In the genomic region with DNA sequence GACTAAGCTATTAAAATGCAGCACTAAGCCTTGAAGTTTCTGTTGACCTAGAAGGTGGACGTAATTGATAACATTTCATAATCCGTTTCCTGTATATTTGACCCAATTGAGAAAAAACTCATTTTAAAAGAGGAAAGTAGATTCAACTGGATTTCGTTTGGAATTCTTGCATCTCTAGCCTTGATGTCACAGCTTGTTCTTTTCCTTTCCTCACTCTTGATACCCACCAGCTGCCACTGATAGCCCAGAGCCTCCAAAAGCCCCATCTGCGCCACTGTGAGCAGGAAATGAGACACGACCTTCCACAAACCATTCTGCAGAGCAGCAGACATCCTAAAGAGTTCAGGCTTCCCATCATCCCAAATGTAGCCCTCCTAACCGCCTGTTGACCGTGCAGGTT, we compare ENCODE assay signal across 14 cellular contexts.
A peak's percentile ranks its signal among the peaks of the same experiment; 100 is the strongest.
DNase-seq lines count a peak whose midpoint lies in the region; ATAC-seq, FAIRE-seq and TF ChIP-seq lines count a peak whose summit lies in the region.
"Had no signal": no experiment of that assay in that cellular context is flagged by ENCODE, and none has a peak within 500 bp of the region (broad histone marks: within the 10 kb centered on the region; RNA-seq: fewer than 3 reads in every experiment).

No MANE protein-coding gene starts in this region.

- POLR2A ChIA-PET in A549 (lab: Yijun Ruan, JAX) (no interaction called here), OCI-LY7 (lab: Charles Lee) (no interaction called here)

- no peak overlapping the region for H3K27ac ChIP-seq in A549
- 0 out of 2 replicates have a peak overlapping the region, but pooled peaks have one; percentile 6 for H3K27ac ChIP-seq in BLaER1
- no peak overlapping the region for H3K27ac ChIP-seq in OCI-LY7 (ENCODE audit: low read depth, low read length, poor library complexity, severe bottlenecking)
- H3K27ac ChIP-seq in testis, result no peak overlapping the region

- no peak for FAIRE-seq in A549 (lab: Jason Lieb, UNC)
- FAIRE-seq: GM12878, GM18507 had no signal

- ATAC-seq in A549, result no peak
- ATAC-seq in left ventricle myocardium superior, result peak; percentile 80
- ATAC-seq in GM21515 (IDR thresholded peaks at IDR 0.05; ENCODE audit: unreplicated experiment), result no peak
- ATAC-seq: GM12878 had no signal

- no peak overlapping the region for H3K9ac ChIP-seq in BLaER1

- no peak for TF ChIP-seq RAD21 in A549 (conservative IDR thresholded peaks at IDR 0.05 in 1 of 2, IDR thresholded peaks at IDR 0.05 in 1 of 2)

- H3K4me3 ChIP-seq in A549 (no peak overlapping the region), BLaER1 (no peak overlapping the region), OCI-LY7 (ENCODE audit: low read depth, low read length, poor library complexity, severe bottlenecking) (no peak overlapping the region), testis (no peak overlapping the region)
- H3K4me3 ChIP-seq: GM12878 had no signal

- H3K4me1 ChIP-seq in A549 (peaks cover 6% of the 10 kb centered on the region; the same call in 1 of the 3 replicates), BLaER1 (peaks cover 16% of the 10 kb centered on the region), OCI-LY7 (ENCODE audit: insufficient read depth, low read length, poor library complexity, severe bottlenecking) (peaks cover 24% of the 10 kb centered on the region), testis (no peaks in the 10 kb centered on the region)

- H3K4me2 ChIP-seq in A549 (no peak overlapping the region), BLaER1 (peak overlapping the region; percentile 57), OCI-LY7 (ENCODE audit: low read length) (peak overlapping the region; percentile 56; the same call in 1 of the 2 replicates)

- intact Hi-C loops in OCI-LY7 (cut with micrococcal nuclease; ENCODE audit: unreplicated experiment) (no loop called here), left ventricle myocardium superior (cut with micrococcal nuclease) (no loop called here), testis (cut with DNase I; ENCODE audit: low total_unique reads) (no loop called here)

- H3K9me2 ChIP-seq in OCI-LY7 (ENCODE audit: insufficient read depth, low read length), result no peaks in the 10 kb centered on the region

- H3K9me3 ChIP-seq in A549 (peaks cover 17% of the 10 kb centered on the region), BLaER1 (peaks cover 12% of the 10 kb centered on the region), OCI-LY7 (ENCODE audit: low read length) (peaks cover 17% of the 10 kb centered on the region), testis (no peaks in the 10 kb centered on the region)

- 25% methylated on average over 7 of the region's 7 CpGs for WGBS in A549 (ENCODE audit: missing lambda C conversion rate)
- WGBS in testis, 2 donors, result 58 to 73% methylated on average over 7 of the region's 7 CpGs

- TF ChIP-seq POLR2A in A549 (IDR thresholded peaks at IDR 0.05; ENCODE audit: low read length), result no peak
- TF ChIP-seq POLR2A in testis (IDR thresholded peaks at IDR 0.05), result no peak

- CTCF ChIA-PET in A549 (lab: Yijun Ruan, JAX), result no interaction called here
- CTCF ChIA-PET in OCI-LY7 (lab: Charles Lee; ENCODE audit: unreplicated experiment), result no interaction called here

- BruUV-seq in OCI-LY7 (replicated peaks; lab: Mats Ljungman, UMichigan), result no TSS peak

- no peak for TF ChIP-seq EP300 in A549 (IDR thresholded peaks at IDR 0.05)

- 0 out of 2 replicates have a peak overlapping the region, but pooled peaks have one; percentile 43 for H2AFZ ChIP-seq in OCI-LY7 (ENCODE audit: low read length)

- no peaks in the 10 kb centered on the region for H3K27me3 ChIP-seq in BLaER1
- no peaks in the 10 kb centered on the region for H3K27me3 ChIP-seq in testis

- no peak for TF ChIP-seq CTCF in A549 (IDR thresholded peaks at IDR 0.05)
- no peak for TF ChIP-seq CTCF in OCI-LY7 (conservative IDR thresholded peaks at IDR 0.05; ENCODE audit: low read length)
- TF ChIP-seq CTCF in testis (IDR thresholded peaks at IDR 0.05), result no peak

- DNase-seq in A549 (ENCODE audit: low read depth in 1 of 2, low spot score in 1 of 2) (no peak), OCI-LY7 (ENCODE audit: low spot score) (no peak), left ventricle myocardium superior (peak; percentile 22), testis (no peak), cortex of kidney (lab: John Stamatoyannopoulos, UW) (no peak)
- DNase-seq: Calu3; CD4-positive, CD25-positive, alpha-beta regulatory T cell; DMS79; GOT3; H9 had no signal

- H3K79me2 ChIP-seq in OCI-LY7 (ENCODE audit: insufficient read depth, low read depth, low read length), result no peaks in the 10 kb centered on the region

- H3K36me3 ChIP-seq in BLaER1 (no peaks in the 10 kb centered on the region), OCI-LY7 (ENCODE audit: insufficient read depth, low read length) (no peaks in the 10 kb centered on the region), testis (ENCODE audit: low read depth, missing control alignments) (no peaks in the 10 kb centered on the region)

- H4K20me1 ChIP-seq in BLaER1 (no peaks in the 10 kb centered on the region), OCI-LY7 (ENCODE audit: insufficient read depth, low read length) (no peaks in the 10 kb centered on the region)

TF ChIP-seq in A549, 52 proteins besides CTCF, POLR2A, EP300 and RAD21:
- no peak for TF ChIP-seq FOSB (CRISPR knock-in tag; IDR thresholded peaks at IDR 0.05)
- no peak for TF ChIP-seq HDAC2 (IDR thresholded peaks at IDR 0.05)
- no peak for TF ChIP-seq CHD4 (IDR thresholded peaks at IDR 0.05; ENCODE audit: borderline replicate concordance)
- no peak for TF ChIP-seq TP53 (CRISPR knock-in tag; IDR thresholded peaks at IDR 0.05)
- TF ChIP-seq EHMT2 (IDR thresholded peaks at IDR 0.05; ENCODE audit: low read depth), result no peak
- no peak for TF ChIP-seq BHLHE40 (IDR thresholded peaks at IDR 0.05; ENCODE audit: low read depth, low read length)
- TF ChIP-seq EHF (CRISPR knock-in tag; IDR thresholded peaks at IDR 0.05), result no peak
- TF ChIP-seq RNF2 (IDR thresholded peaks at IDR 0.05; ENCODE audit: borderline replicate concordance, low read depth), result 0 out of 2 replicates have a peak, but pooled peaks have one; percentile 41
